In genomic region chr20:63943007-63943807, GRCh38 we compare ENCODE assay signal across 14 cellular contexts. TPM values are rescaled to one million over a fixed set of nuclear protein-coding genes. Genes with fewer than 3 reads are reported as not detected.
DNase-seq lines count a peak whose midpoint lies in the region; ATAC-seq, FAIRE-seq and TF ChIP-seq lines count a peak whose summit lies in the region.
"Had no signal": no experiment of that assay in that cellular context is flagged by ENCODE, and none has a peak within 500 bp of the region (broad histone marks: within the 10 kb centered on the region; RNA-seq: fewer than 3 reads in every experiment).

No MANE protein-coding gene starts in this region.

- H3K27ac ChIP-seq in Peyer's patch: peak overlapping the region in 3 of 4 donors; percentile 34 to 88 (median 58)
- no peak overlapping the region for H3K27ac ChIP-seq in kidney (ENCODE audit: low read depth in 2 of 2, low read length in 2 of 2)
- H3K27ac ChIP-seq: ovary had no signal

- H3K9me3 ChIP-seq in Peyer's patch: no peaks in the 10 kb centered on the region
- no peaks in the 10 kb centered on the region for H3K9me3 ChIP-seq in kidney (ENCODE audit: control insufficient read depth in 1 of 2, low read length in 2 of 2)
- H3K9me3 ChIP-seq: ovary had no signal

- peaks cover 24 to 31% of the 10 kb centered on the region in 2 donors for H3K4me1 Mint-ChIP-seq in stimulated activated naive B cell treated with anti-CD40 and anti-IgM and Interleukin-4, amounts not matched to agents 10 μg/mL and 1 μg/mL and 100 μg/mL, for 72 hours

- no peak overlapping the region for H3K9ac ChIP-seq in kidney (ENCODE audit: low read length in 2 of 2)

- no peak for FAIRE-seq in kidney (lab: Jason Lieb, UNC)
- FAIRE-seq: A204.1, frontal cortex had no signal

- H3K4me3 Mint-ChIP-seq in stimulated activated naive B cell treated with anti-CD40 and anti-IgM and Interleukin-4, amounts not matched to agents 10 μg/mL and 1 μg/mL and 100 μg/mL, for 72 hours: no peak overlapping the region
- H3K4me3 Mint-ChIP-seq: HFFc6 had no signal

- no peaks in the 10 kb centered on the region for H3K27me3 Mint-ChIP-seq in stimulated activated naive B cell treated with anti-CD40 and anti-IgM and Interleukin-4, amounts not matched to agents 10 μg/mL and 1 μg/mL and 100 μg/mL, for 72 hours
- H3K27me3 Mint-ChIP-seq: T-helper 17 cell had no signal

- peaks cover 0 to 1% of the 10 kb centered on the region in 2 donors for H3K9me3 Mint-ChIP-seq in stimulated activated naive B cell treated with anti-CD40 and anti-IgM and Interleukin-4, amounts not matched to agents 10 μg/mL and 1 μg/mL and 100 μg/mL, for 72 hours
- H3K9me3 Mint-ChIP-seq: HFFc6 had no signal

- ATAC-seq in stimulated activated naive B cell treated with anti-CD40 and anti-IgM and Interleukin-4, amounts not matched to agents 10 μg/mL and 1 μg/mL and 100 μg/mL, for 72 hours (replicated peaks): no peak
- no peak for ATAC-seq in HG03045 (IDR thresholded peaks at IDR 0.05; ENCODE audit: unreplicated experiment)
- ATAC-seq: T-helper 17 cell had no signal

- H3K36me3 ChIP-seq in Peyer's patch (peaks cover 0 to 78% (median 0%) of the 10 kb centered on the region in 3 donors), kidney (ENCODE audit: control insufficient read depth in 1 of 2, insufficient read depth in 2 of 2, low read length in 2 of 2) (peaks cover 7 to 28% of the 10 kb centered on the region in 2 donors)
- H3K36me3 ChIP-seq: ovary had no signal

- peaks cover 0 to 16% (median 9%) of the 10 kb centered on the region in 4 donors for H3K4me1 ChIP-seq in Peyer's patch
- peaks cover 0 to 3% of the 10 kb centered on the region in 2 donors for H3K4me1 ChIP-seq in kidney (ENCODE audit: control insufficient read depth in 1 of 2, insufficient read depth in 1 of 2, low read depth in 1 of 2, low read length in 2 of 2)

- no peak overlapping the region for H3K4me3 ChIP-seq in Peyer's patch
- H3K4me3 ChIP-seq in kidney (ENCODE audit: low read length in 2 of 2): no peak overlapping the region
- H3K4me3 ChIP-seq: ovary had no signal

- H3K27ac Mint-ChIP-seq in stimulated activated naive B cell treated with anti-CD40 and anti-IgM and Interleukin-4, amounts not matched to agents 10 μg/mL and 1 μg/mL and 100 μg/mL, for 72 hours: peak overlapping the region; percentile 37
- H3K27ac Mint-ChIP-seq: HFFc6 had no signal

- no peaks in the 10 kb centered on the region for H3K27me3 ChIP-seq in Peyer's patch
- H3K27me3 ChIP-seq: ovary had no signal

- peaks cover 27 to 43% of the 10 kb centered on the region in 2 donors for H3K36me3 Mint-ChIP-seq in stimulated activated naive B cell treated with anti-CD40 and anti-IgM and Interleukin-4, amounts not matched to agents 10 μg/mL and 1 μg/mL and 100 μg/mL, for 72 hours

- TF ChIP-seq POLR2A in Peyer's patch (IDR thresholded peaks at IDR 0.05): no peak

- intact Hi-C loops in kidney (cut with DNase I): no loop called here

- DNase-seq in NCI-H82 (lab: John Stamatoyannopoulos, UW) (peak; percentile 47), NCI-H82 treated with DMSO at 0.1 percent for 48 hours (lab: John Stamatoyannopoulos, UW; ENCODE audit: unreplicated experiment) (no peak), Peyer's patch (peak in 1 of 3 donors; percentile 45), kidney (peak; percentile 76), DMS79 treated with DMSO at 0.1 percent for 48 hours (lab: John Stamatoyannopoulos, UW) (no peak)
- no peak for DNase-seq in stimulated activated naive B cell treated with anti-CD40 and anti-IgM and Interleukin-4, amounts not matched to agents 10 μg/mL and 1 μg/mL and 100 μg/mL, for 72 hours
- DNase-seq in stimulated activated CD4-positive, alpha-beta T cell treated with anti-CD3 and anti-CD28 coated beads, Interleukin-4, amount 100 ng/mL, for 1 hour: no peak
- DNase-seq: HFFc6; stimulated activated CD4-positive, alpha-beta T cell treated with anti-CD3 and anti-CD28 coated beads, Interleukin-4, amount 100 ng/mL, for 24 hours; T-helper 17 cell had no signal

- TF ChIP-seq CTCF in Peyer's patch (IDR thresholded peaks at IDR 0.05) (no peak), kidney (IDR thresholded peaks at IDR 0.05; ENCODE audit: borderline replicate concordance, extremely low read depth, insufficient read depth) (no peak)

RNA-seq across cellular contexts. Expression of gene UCKL1, which starts 13.0 kb away (rescaled TPM):
- total RNA-seq in Peyer's patch (100 to 1,000 TPM in 3 of 4 donors, 10 to 100 TPM in 1; 70.4 to 189 (median 136) TPM), kidney (39.8 TPM)
- 39.3 TPM for polyA plus RNA-seq in kidney (ENCODE audit: insufficient read depth, low read depth, low replicate concordance)

RNA-seq across cellular contexts. Expression of gene ZNF512B, which starts 26.5 kb away (rescaled TPM):
- total RNA-seq in Peyer's patch (1 to 10 TPM; 5.8 to 7.4 (median 6.4) TPM), kidney (19.2 TPM)
- polyA plus RNA-seq in kidney (ENCODE audit: insufficient read depth, low read depth, low replicate concordance): 8.6 TPM

RNA-seq across cellular contexts. Expression of gene SAMD10, which starts 36.2 kb away (rescaled TPM):
- total RNA-seq in Peyer's patch (10 to 100 TPM in 3 of 4 donors, 1 to 10 TPM in 1; 1.7 to 14.3 (median 11.1) TPM), kidney (7.9 TPM)
- 8.5 TPM for polyA plus RNA-seq in kidney (ENCODE audit: insufficient read depth, low read depth, low replicate concordance)

RNA-seq across cellular contexts. Expression of gene PRPF6, which starts 37.7 kb away (rescaled TPM):
- total RNA-seq in Peyer's patch: 10 to 100 TPM; 49.6 to 95.7 (median 64.2) TPM
- 73.3 TPM for total RNA-seq in kidney
- 51.3 TPM for polyA plus RNA-seq in kidney (ENCODE audit: insufficient read depth, low read depth, low replicate concordance)

RNA-seq across cellular contexts. Expression of gene DNAJC5, which starts 48.3 kb away (rescaled TPM):
- total RNA-seq in Peyer's patch (100 to 1,000 TPM in 3 of 4 donors, 10 to 100 TPM in 1; 41.3 to 137 (median 113) TPM), kidney (52.3 TPM)
- 24.4 TPM for polyA plus RNA-seq in kidney (ENCODE audit: insufficient read depth, low read depth, low replicate concordance)

Comparison
In these comparisons a context has a peak if more than half of its experiments do, and no peak if none do; other contexts are left out.
1. DNase-seq: peak in NCI-H82 (single experiment) and kidney (single experiment); none in NCI-H82 treated with DMSO at 0.1 percent for 48 hours (single experiment), stimulated activated naive B cell treated with anti-CD40 and anti-IgM and Interleukin-4, amounts not matched to agents 10 μg/mL and 1 μg/mL and 100 μg/mL, for 72 hours (single experiment), DMS79 treated with DMSO at 0.1 percent for 48 hours (single experiment) and stimulated activated CD4-positive, alpha-beta T cell treated with anti-CD3 and anti-CD28 coated beads, Interleukin-4, amount 100 ng/mL, for 1 hour (single experiment).
2. H3K27ac ChIP-seq: peak in Peyer's patch (3 of 4); none in kidney (0 of 2).